27 cellular contexts compared by ENCODE assay signal in the genomic region with DNA sequence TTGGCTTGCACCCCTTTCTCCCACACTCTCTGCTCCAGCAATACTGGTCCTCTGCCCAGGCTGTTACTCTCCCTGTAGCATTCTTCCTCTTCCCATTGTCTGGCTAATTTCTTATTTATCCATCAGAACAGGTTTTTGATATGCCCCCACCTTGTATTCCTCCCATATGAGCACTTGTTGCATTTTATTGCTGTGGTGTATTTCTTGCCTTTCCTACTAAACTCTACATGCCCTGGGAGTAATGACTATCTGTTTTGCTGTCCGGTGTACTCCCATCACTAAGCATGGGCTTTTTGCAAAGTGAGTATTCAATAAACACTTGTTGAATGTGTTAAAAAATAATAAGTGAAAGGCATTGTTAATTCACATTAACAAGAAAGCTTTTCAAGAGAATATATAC.
"Had no signal": no experiment of that assay in that cellular context is flagged by ENCODE, and none has a peak within 500 bp of the region (broad histone marks: within the 10 kb centered on the region; RNA-seq: fewer than 3 reads in every experiment).

No MANE protein-coding gene starts in this region.

- H3K4me1 ChIP-seq: gastrocnemius medialis had no signal

- DNase-seq: cortex of kidney; effector CD8-positive, alpha-beta T cell; effector memory CD8-positive, alpha-beta T cell; endodermal cell; erythroblast; esophagus squamous epithelium; foreskin fibroblast; foreskin melanocyte; gastrocnemius medialis; glutamatergic neuron; head of caudate nucleus; heart right ventricle; hippocampal formation; left cardiac atrium; left lung; left ventricle myocardium superior; lower lobe of right lung; mesendoderm; midbrain; naive thymus-derived CD4-positive, alpha-beta T cell; natural killer cell had no signal

- H3K4me3 ChIP-seq: esophagus squamous epithelium, gastrocnemius medialis, heart right ventricle, left lung, lower lobe of right lung had no signal

- H3K9me3 Mint-ChIP-seq: dendritic cell treated with granulocyte-macrophage colony-stimulating factor and Interleukin-4, amounts not matched to agents 40 ng/mL and 50 ng/mL, for 4 days; effector memory CD8-positive, alpha-beta T cell; endodermal cell had no signal

- H3K27ac Mint-ChIP-seq: dendritic cell treated with granulocyte-macrophage colony-stimulating factor and Interleukin-4, amounts not matched to agents 40 ng/mL and 50 ng/mL, for 4 days; effector memory CD8-positive, alpha-beta T cell; endodermal cell; naive thymus-derived CD4-positive, alpha-beta T cell; natural killer cell had no signal

- H3K4me3 Mint-ChIP-seq: dendritic cell treated with granulocyte-macrophage colony-stimulating factor and Interleukin-4, amounts not matched to agents 40 ng/mL and 50 ng/mL, for 4 days; effector memory CD8-positive, alpha-beta T cell; endodermal cell; naive thymus-derived CD4-positive, alpha-beta T cell; natural killer cell had no signal

- H3K4me1 Mint-ChIP-seq: natural killer cell had no signal

- FAIRE-seq: endometrium, islet of Langerhans, keratinocyte had no signal

- H3K36me3 Mint-ChIP-seq: natural killer cell had no signal

- ATAC-seq: effector memory CD8-positive, alpha-beta T cell; esophagus mucosa; gastrocnemius medialis; heart right ventricle; left cardiac atrium; left lung; left ventricle myocardium superior; lower lobe of right lung; naive thymus-derived CD4-positive, alpha-beta T cell; natural killer cell had no signal

- H3K27me3 ChIP-seq: esophagus squamous epithelium, gastrocnemius medialis, heart right ventricle, left lung had no signal

- H3K9me3 ChIP-seq: esophagus squamous epithelium, gastrocnemius medialis, left lung, lower lobe of right lung had no signal

- H3K27ac ChIP-seq: epithelial cell of prostate, esophagus squamous epithelium, gastrocnemius medialis, heart right ventricle, left lung, lower lobe of right lung had no signal

- H3K36me3 ChIP-seq: esophagus squamous epithelium, gastrocnemius medialis, heart right ventricle, left lung, lower lobe of right lung had no signal

- H3K27me3 Mint-ChIP-seq: dendritic cell treated with granulocyte-macrophage colony-stimulating factor and Interleukin-4, amounts not matched to agents 40 ng/mL and 50 ng/mL, for 4 days had no signal
